ENCODE assay signal across 24 cellular contexts in genomic region chr5:31036407-31036806, GRCh38.
DNase-seq lines count a peak whose midpoint lies in the region; ATAC-seq, FAIRE-seq and TF ChIP-seq lines count a peak whose summit lies in the region.
"Had no signal": no experiment of that assay in that cellular context is flagged by ENCODE, and none has a peak within 500 bp of the region (broad histone marks: within the 10 kb centered on the region; RNA-seq: fewer than 3 reads in every experiment).

No MANE protein-coding gene starts in this region.

- FAIRE-seq in RCC 7860 (lab: Jason Lieb, UNC): peak; percentile 98

- no peaks in the 10 kb centered on the region for H3K27me3 ChIP-seq in neural progenitor cell
- H3K27me3 ChIP-seq: stomach had no signal

- peak; percentile 14 for ATAC-seq in left colon
- ATAC-seq: activated CD8-positive, alpha-beta T cell treated with anti-CD3 and anti-CD28 coated beads, Interleukin-2, amount 10 ng/mL, durations not matched to agents 7 days and 5 days; activated T-cell treated with anti-CD3 and anti-CD28 coated beads, Interleukin-2, amount 50 U/mL, for 4 hours; left lobe of liver; sciatic nerve; T-helper 17 cell; WTC11 had no signal

- peaks cover 43% of the 10 kb centered on the region for H3K9me3 Mint-ChIP-seq in neural progenitor cell

- intact Hi-C loops in left colon (cut with DNase I, micrococcal nuclease): no loop called here

- H2AFZ ChIP-seq in neural progenitor cell (replicated peaks): no peak overlapping the region

- H4K20me1 ChIP-seq in neural progenitor cell (ENCODE audit: low read depth): no peaks in the 10 kb centered on the region

- peaks cover 3% of the 10 kb centered on the region for H3K4me1 Mint-ChIP-seq in neural progenitor cell
- H3K4me1 Mint-ChIP-seq: T-helper 17 cell, WTC11 had no signal

- no peaks in the 10 kb centered on the region for H3F3A ChIP-seq in neural progenitor cell (ENCODE audit: low read depth)

- no peaks in the 10 kb centered on the region for H3K79me2 ChIP-seq in neural progenitor cell (ENCODE audit: low read depth)

- H3K9me3 ChIP-seq in neural progenitor cell (ENCODE audit: low read depth): no peaks in the 10 kb centered on the region

- no peak overlapping the region for H3K4me2 ChIP-seq in neural progenitor cell

- no peak overlapping the region for H3K9ac ChIP-seq in neural progenitor cell

- no peaks in the 10 kb centered on the region for H3K4me1 ChIP-seq in neural progenitor cell
- H3K4me1 ChIP-seq: stomach had no signal

- no peak overlapping the region for H3K4me3 Mint-ChIP-seq in neural progenitor cell
- H3K4me3 Mint-ChIP-seq: activated CD8-positive, alpha-beta T cell treated with anti-CD3 and anti-CD28 coated beads, Interleukin-2, amount 10 ng/mL, durations not matched to agents 7 days and 5 days; activated naive CD8-positive, alpha-beta T cell; activated T-cell treated with anti-CD3 and anti-CD28 coated beads, Interleukin-2, amount 50 U/mL, for 4 hours; T-helper 17 cell; WTC11 had no signal

- no peak overlapping the region for H3K27ac Mint-ChIP-seq in neural progenitor cell
- H3K27ac Mint-ChIP-seq: activated CD8-positive, alpha-beta T cell treated with anti-CD3 and anti-CD28 coated beads, Interleukin-2, amount 10 ng/mL, durations not matched to agents 7 days and 5 days; activated naive CD8-positive, alpha-beta T cell; T-helper 17 cell; WTC11 had no signal

- no peaks in the 10 kb centered on the region for H3K36me3 ChIP-seq in neural progenitor cell
- H3K36me3 ChIP-seq: stomach had no signal

- H3K27ac ChIP-seq in neural progenitor cell: no peak overlapping the region
- H3K27ac ChIP-seq: stomach had no signal

- DNase-seq in AG09309 (ENCODE audit: low read depth): peak; percentile 4
- peak; percentile 75 for DNase-seq in RCC 7860 (ENCODE audit: low spot score)
- DNase-seq in dedifferentiated amniotic fluid mesenchymal stem cell (ENCODE audit: extremely low spot score): peak; percentile 68
- DNase-seq in left colon: no peak
- DNase-seq in GM19240 (ENCODE audit: insufficient read length, low spot score): no peak
- no peak for DNase-seq in neural progenitor cell (ENCODE audit: low spot score)
- DNase-seq in activated naive CD4-positive, alpha-beta T cell (lab: John Stamatoyannopoulos, UW): no peak
- DNase-seq in NCI-H2171 treated with DMSO at 0.1 percent for 48 hours (lab: John Stamatoyannopoulos, UW): no peak
- DNase-seq: activated CD8-positive, alpha-beta T cell treated with anti-CD3 and anti-CD28 coated beads, Interleukin-2, amount 10 ng/mL, durations not matched to agents 7 days and 5 days; activated T-cell treated with anti-CD3 and anti-CD28 coated beads, Interleukin-2, amount 50 U/mL, for 4 hours; central memory CD4-positive, alpha-beta T cell; effector memory CD4-positive, alpha-beta T cell; Karpas-422; NCI-H1092; NCI-H524 treated with DMSO at 0.1 percent for 48 hours; nucleus accumbens; SIG-M5; stimulated activated CD4-positive, alpha-beta T cell treated with anti-CD3 and anti-CD28 coated beads, Interleukin-2, amount 100 ng/mL, for 24 hours; stomach; T-helper 17 cell had no signal

- peaks cover 14% of the 10 kb centered on the region for H3K36me3 Mint-ChIP-seq in neural progenitor cell
- H3K36me3 Mint-ChIP-seq: activated naive CD8-positive, alpha-beta T cell had no signal

- peaks cover 3% of the 10 kb centered on the region for H3K27me3 Mint-ChIP-seq in neural progenitor cell (ENCODE audit: insufficient read depth, low read depth)
- H3K27me3 Mint-ChIP-seq: activated naive CD8-positive, alpha-beta T cell; T-helper 17 cell had no signal

- TF ChIP-seq CTCF in AG09309 (IDR thresholded peaks at IDR 0.05; ENCODE audit: control insufficient read depth, insufficient read depth, low read depth, low read length, missing control alignments): no peak
- TF ChIP-seq CTCF in neural progenitor cell (IDR thresholded peaks at IDR 0.05): no peak

- H3K4me3 ChIP-seq in AG09309 (ENCODE audit: control insufficient read depth, low read depth, low read length) (no peak overlapping the region), neural progenitor cell (no peak overlapping the region)
- H3K4me3 ChIP-seq: stomach had no signal

Comparison
In these comparisons a context has a peak if more than half of its experiments do, and no peak if none do; other contexts are left out.
1. DNase-seq: peak in AG09309 (single experiment), RCC 7860 (single experiment) and dedifferentiated amniotic fluid mesenchymal stem cell (single experiment); none in left colon (0 of 2), GM19240 (single experiment), neural progenitor cell (single experiment), activated naive CD4-positive, alpha-beta T cell (0 of 4) and NCI-H2171 treated with DMSO at 0.1 percent for 48 hours (single experiment).